ENCODE assay signal across 9 cellular contexts in the genomic region with DNA sequence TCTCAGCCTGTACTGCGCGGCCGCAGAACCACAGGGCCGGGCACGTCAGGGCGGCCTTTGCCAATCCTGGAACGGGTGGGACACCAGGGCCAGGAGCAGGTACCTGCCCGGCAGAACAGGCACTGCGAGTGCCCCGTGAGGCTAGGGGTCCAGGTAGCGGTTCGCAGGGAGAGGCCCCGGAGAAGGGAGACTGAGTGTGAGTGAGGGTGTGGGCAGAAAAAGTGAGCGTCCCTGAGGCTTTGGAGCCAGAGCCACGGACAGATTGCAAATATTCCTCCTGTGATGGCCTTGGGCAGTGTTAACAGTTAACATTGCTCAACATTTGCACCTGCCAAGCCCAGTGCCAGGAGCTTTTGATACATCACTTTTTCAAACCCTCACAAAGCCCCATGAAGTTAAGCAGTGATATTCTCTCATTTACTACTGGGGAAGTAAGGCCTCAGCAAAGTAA. TPM values are rescaled to one million over a fixed set of nuclear protein-coding genes. Genes with fewer than 3 reads are reported as not detected.
DNase-seq lines count a peak whose midpoint lies in the region; ATAC-seq and TF ChIP-seq lines count a peak whose summit lies in the region.
"Had no signal": no experiment of that assay in that cellular context is flagged by ENCODE, and none has a peak within 500 bp of the region (broad histone marks: within the 10 kb centered on the region; RNA-seq: fewer than 3 reads in every experiment).

No MANE protein-coding gene starts in this region.

- no peak for ATAC-seq in activated naive CD4-positive, alpha-beta T cell treated with anti-CD3 and anti-CD28 coated beads, Interleukin-2, amount 50 U/mL, for 72 hours

- in situ Hi-C loops in KBM-7 (cut with MboI; ENCODE audit: low pct_unique_long_range_greater_than_20kb, low sequenced_read_pairs), result no loop called here

- peaks cover 20% of the 10 kb centered on the region for H3K4me1 Mint-ChIP-seq in activated naive CD4-positive, alpha-beta T cell treated with anti-CD3 and anti-CD28 coated beads for 36 hours (ENCODE audit: low read depth)
- H3K4me1 Mint-ChIP-seq in chondrocyte (ENCODE audit: low read depth) (peaks cover 19% of the 10 kb centered on the region), mesothelial cell of epicardium (peaks cover 13% of the 10 kb centered on the region), type B pancreatic cell (ENCODE audit: unreplicated experiment) (peaks cover 4% of the 10 kb centered on the region)

- peaks cover 15% of the 10 kb centered on the region for H3K36me3 Mint-ChIP-seq in activated naive CD4-positive, alpha-beta T cell treated with anti-CD3 and anti-CD28 coated beads for 36 hours (ENCODE audit: low read depth)
- no peaks in the 10 kb centered on the region for H3K36me3 Mint-ChIP-seq in activated naive CD4-positive, alpha-beta T cell treated with anti-CD3 and anti-CD28 coated beads, Interleukin-2, amount 50 U/mL, for 72 hours
- H3K36me3 Mint-ChIP-seq in chondrocyte (ENCODE audit: low read depth) (peaks cover 4% of the 10 kb centered on the region), mesothelial cell of epicardium (peaks cover 19% of the 10 kb centered on the region), type B pancreatic cell (no peaks in the 10 kb centered on the region)

- no peak for DNase-seq in activated naive CD4-positive, alpha-beta T cell treated with anti-CD3 and anti-CD28 coated beads for 36 hours
- no peak for DNase-seq in activated naive CD4-positive, alpha-beta T cell treated with anti-CD3 and anti-CD28 coated beads, Interleukin-2, amount 50 U/mL, for 72 hours (ENCODE audit: low spot score in 2 of 2)
- DNase-seq in chondrocyte (ENCODE audit: low spot score) (no peak), mesothelial cell of epicardium (ENCODE audit: low spot score in 2 of 2, unreplicated experiment in 2 of 2) (no peak), type B pancreatic cell (ENCODE audit: extremely low spot score, unreplicated experiment) (no peak), KBM-7 (no peak), DMS79 treated with DMSO at 0.1 percent for 48 hours (lab: John Stamatoyannopoulos, UW) (no peak)
- DNase-seq in activated CD4-positive, alpha-beta T cell treated with anti-CD3 and anti-CD28 coated beads, Interleukin-2, amount 50 U/mL, for 4 hours, result no peak

- intact Hi-C loops in activated naive CD4-positive, alpha-beta T cell treated with anti-CD3 and anti-CD28 coated beads for 36 hours (cut with micrococcal nuclease), result loop anchor here (2.0 kb wide), 1 partner anchor 60 kb away; no protein-coding TSS in a partner anchor

- CTCF ChIA-PET in activated naive CD4-positive, alpha-beta T cell treated with anti-CD3 and anti-CD28 coated beads for 36 hours (lab: Charles Lee), result interaction anchor here (1.4 kb wide), 1 partner anchor 183 kb away, joined by 6 read pairs; no protein-coding TSS in a partner anchor

- H3K4me3 Mint-ChIP-seq in activated naive CD4-positive, alpha-beta T cell treated with anti-CD3 and anti-CD28 coated beads for 36 hours, result peak overlapping the region; percentile 54
- H3K4me3 Mint-ChIP-seq in chondrocyte (ENCODE audit: unreplicated experiment) (peak overlapping the region; percentile 68), mesothelial cell of epicardium (peak overlapping the region; percentile 74), type B pancreatic cell (peak overlapping the region; percentile 58)

- H3K27me3 Mint-ChIP-seq in activated naive CD4-positive, alpha-beta T cell treated with anti-CD3 and anti-CD28 coated beads for 36 hours (ENCODE audit: low read depth), result no peaks in the 10 kb centered on the region
- H3K27me3 Mint-ChIP-seq in chondrocyte (ENCODE audit: low read depth) (no peaks in the 10 kb centered on the region), mesothelial cell of epicardium (ENCODE audit: low read depth) (peaks cover 35% of the 10 kb centered on the region), type B pancreatic cell (peaks cover 24% of the 10 kb centered on the region)

- no peak overlapping the region for H3K27ac Mint-ChIP-seq in activated naive CD4-positive, alpha-beta T cell treated with anti-CD3 and anti-CD28 coated beads for 36 hours
- H3K27ac Mint-ChIP-seq in activated naive CD4-positive, alpha-beta T cell treated with anti-CD3 and anti-CD28 coated beads, Interleukin-2, amount 50 U/mL, for 72 hours, result peak overlapping the region in 1 of 2 donors; percentile 34
- H3K27ac Mint-ChIP-seq in chondrocyte (ENCODE audit: unreplicated experiment) (no peak overlapping the region), mesothelial cell of epicardium (no peak overlapping the region), type B pancreatic cell (no peak overlapping the region)

- TF ChIP-seq CTCF in chondrocyte (IDR thresholded peaks at IDR 0.05) (no peak), mesothelial cell of epicardium (IDR thresholded peaks at IDR 0.05; ENCODE audit: unreplicated experiment) (no peak), type B pancreatic cell (conservative IDR thresholded peaks at IDR 0.05) (no peak)

- H3K9me3 Mint-ChIP-seq in activated naive CD4-positive, alpha-beta T cell treated with anti-CD3 and anti-CD28 coated beads for 36 hours, result no peaks in the 10 kb centered on the region
- H3K9me3 Mint-ChIP-seq in activated naive CD4-positive, alpha-beta T cell treated with anti-CD3 and anti-CD28 coated beads, Interleukin-2, amount 50 U/mL, for 72 hours, result no peaks in the 10 kb centered on the region
- no peaks in the 10 kb centered on the region for H3K9me3 Mint-ChIP-seq in chondrocyte (ENCODE audit: low read depth)
- H3K9me3 Mint-ChIP-seq in mesothelial cell of epicardium, result no peaks in the 10 kb centered on the region
- H3K9me3 Mint-ChIP-seq in type B pancreatic cell, result no peaks in the 10 kb centered on the region

RNA-seq across cellular contexts. Expression of gene GNMT, which starts 0.5 kb away (rescaled TPM):
- total RNA-seq in activated naive CD4-positive, alpha-beta T cell treated with anti-CD3 and anti-CD28 coated beads for 36 hours, result not detected
- 1 to 10 TPM in 1 of 2 donors, under 1 TPM in 1; 0.54 to 1.0 TPM for total RNA-seq in activated naive CD4-positive, alpha-beta T cell treated with anti-CD3 and anti-CD28 coated beads, Interleukin-2, amount 50 U/mL, for 72 hours
- total RNA-seq in chondrocyte, result 0.53 TPM in 1 of 3 replicates, not detected in the others
- total RNA-seq in mesothelial cell of epicardium, result 1.2 to 1.7 TPM (median 1.4 TPM) in 3 replicates
- total RNA-seq in type B pancreatic cell (ENCODE audit: low replicate concordance), result 0.26 and 0.39 TPM in 2 replicates

RNA-seq across cellular contexts. Expression of gene PEX6, which starts 17.9 kb away (rescaled TPM):
- 10 to 100 TPM; 17.1 to 18.2 TPM for total RNA-seq in activated naive CD4-positive, alpha-beta T cell treated with anti-CD3 and anti-CD28 coated beads for 36 hours
- total RNA-seq in activated naive CD4-positive, alpha-beta T cell treated with anti-CD3 and anti-CD28 coated beads, Interleukin-2, amount 50 U/mL, for 72 hours, result 10 to 100 TPM in 1 of 2 donors, 1 to 10 TPM in 1; 7.9 to 13.8 TPM
- total RNA-seq in chondrocyte (16.0 to 30.5 TPM (median 17.0 TPM) in 3 replicates), mesothelial cell of epicardium (31.2 to 32.9 TPM (median 32.3 TPM) in 3 replicates), type B pancreatic cell (ENCODE audit: low replicate concordance) (34.4 and 35.9 TPM in 2 replicates)

RNA-seq across cellular contexts. Expression of gene PPP2R5D, which starts 23.3 kb away (rescaled TPM):
- 10 to 100 TPM; 52.4 to 54.4 TPM for total RNA-seq in activated naive CD4-positive, alpha-beta T cell treated with anti-CD3 and anti-CD28 coated beads for 36 hours
- total RNA-seq in activated naive CD4-positive, alpha-beta T cell treated with anti-CD3 and anti-CD28 coated beads, Interleukin-2, amount 50 U/mL, for 72 hours, result 10 to 100 TPM; 53.0 to 96.0 TPM
- 34.0 to 40.4 TPM (median 39.3 TPM) in 3 replicates for total RNA-seq in chondrocyte
- total RNA-seq in mesothelial cell of epicardium, result 45.1 to 46.3 TPM (median 46.2 TPM) in 3 replicates
- total RNA-seq in type B pancreatic cell (ENCODE audit: low replicate concordance), result 35.1 and 55.1 TPM in 2 replicates

RNA-seq across cellular contexts. Expression of gene CNPY3, which starts 31.8 kb away (rescaled TPM):
- 10 to 100 TPM; 37.6 to 41.0 TPM for total RNA-seq in activated naive CD4-positive, alpha-beta T cell treated with anti-CD3 and anti-CD28 coated beads for 36 hours
- 10 to 100 TPM; 37.9 to 51.6 TPM for total RNA-seq in activated naive CD4-positive, alpha-beta T cell treated with anti-CD3 and anti-CD28 coated beads, Interleukin-2, amount 50 U/mL, for 72 hours
- total RNA-seq in chondrocyte, result 41.0 to 57.9 TPM (median 45.5 TPM) in 3 replicates
- 61.0 to 64.4 TPM (median 61.6 TPM) in 3 replicates for total RNA-seq in mesothelial cell of epicardium
- total RNA-seq in type B pancreatic cell (ENCODE audit: low replicate concordance), result 37.9 and 57.6 TPM in 2 replicates

RNA-seq across cellular contexts. Expression of gene PTCRA, which starts 45.2 kb away (rescaled TPM):
- not detected for total RNA-seq in activated naive CD4-positive, alpha-beta T cell treated with anti-CD3 and anti-CD28 coated beads for 36 hours
- total RNA-seq in activated naive CD4-positive, alpha-beta T cell treated with anti-CD3 and anti-CD28 coated beads, Interleukin-2, amount 50 U/mL, for 72 hours, result not detected
- total RNA-seq in chondrocyte (not detected in 3 replicates), mesothelial cell of epicardium (not detected in 3 replicates), type B pancreatic cell (ENCODE audit: low replicate concordance) (not detected in 2 replicates)
- total RNA-seq: activated CD8-positive, alpha-beta memory T cell treated with anti-CD3 and anti-CD28 coated beads for 36 hours had no signal
